ENCODE assay signal across 19 cellular contexts in the genomic region with DNA sequence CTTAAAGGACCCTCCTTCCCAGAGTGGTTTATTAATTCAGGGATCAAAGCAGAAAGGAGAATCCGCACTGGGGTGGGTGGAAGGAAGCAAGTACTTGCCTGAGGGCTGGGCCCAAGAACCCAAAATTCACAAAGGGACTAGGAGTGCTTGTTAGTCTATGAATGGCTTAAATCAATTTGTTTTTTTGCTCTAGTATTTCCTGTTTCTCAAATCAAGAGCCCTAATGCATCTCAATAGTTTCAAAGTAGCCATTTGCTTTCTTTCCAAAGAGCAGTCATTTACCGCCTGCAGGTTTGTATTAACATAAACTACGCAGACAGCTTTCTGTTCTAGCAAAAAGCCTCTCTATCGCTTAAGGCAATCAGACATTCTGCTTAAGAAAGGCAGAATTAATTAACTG.
DNase-seq lines count a peak whose midpoint lies in the region; ATAC-seq lines count a peak whose summit lies in the region.
"Had no signal": no experiment of that assay in that cellular context is flagged by ENCODE, and none has a peak within 500 bp of the region (broad histone marks: within the 10 kb centered on the region; RNA-seq: fewer than 3 reads in every experiment).

No MANE protein-coding gene starts in this region.

- ATAC-seq in HG02973 (IDR thresholded peaks at IDR 0.05; ENCODE audit: unreplicated experiment) (no peak), HG02763 (IDR thresholded peaks at IDR 0.05; ENCODE audit: unreplicated experiment) (no peak)
- ATAC-seq: activated T-cell treated with anti-CD3 and anti-CD28 coated beads, Interleukin-2, amount 50 U/mL, for 4 hours; left lobe of liver had no signal

- DNase-seq in NCI-H748 (lab: John Stamatoyannopoulos, UW; ENCODE audit: unreplicated experiment) (peak; percentile 4), NCI-H748 treated with DMSO at 0.1 percent for 48 hours (lab: John Stamatoyannopoulos, UW) (no peak), NCI-H69 (lab: John Stamatoyannopoulos, UW) (peak; percentile 83), left kidney (ENCODE audit: low read depth, low spot score) (peak; percentile 41)
- no peak for DNase-seq in activated effector memory CD4-positive, alpha-beta T cell treated with anti-CD3 and anti-CD28 coated beads, Interleukin-2, amount 50 U/mL, for 16 hours
- no peak for DNase-seq in activated naive CD4-positive, alpha-beta T cell treated with anti-CD3 and anti-CD28 coated beads, Interleukin-2, amount 50 U/mL, for 16 hours
- DNase-seq: activated CD4-positive, CD25-positive, alpha-beta regulatory T cell treated with anti-CD3 and anti-CD28 coated beads, Interleukin-2, amount 50 U/mL, for 72 hours; activated naive CD4-positive, alpha-beta T cell treated with Interleukin-2 at 50 U/mL for 16 hours; activated T-cell treated with anti-CD3 and anti-CD28 coated beads, Interleukin-2, amount 50 U/mL, for 4 hours; amniotic stem cell; Caco-2; NCI-H2171; NCI-H526 treated with DMSO at 0.1 percent for 48 hours; nephron progenitor cell; Right ventricle myocardium superior; upper lobe of left lung had no signal

Comparison
In these comparisons a context has a peak if more than half of its experiments do, and no peak if none do; other contexts are left out.
1. DNase-seq: peak in NCI-H748 (single experiment), NCI-H69 (single experiment) and left kidney (single experiment); none in NCI-H748 treated with DMSO at 0.1 percent for 48 hours (single experiment), activated effector memory CD4-positive, alpha-beta T cell treated with anti-CD3 and anti-CD28 coated beads, Interleukin-2, amount 50 U/mL, for 16 hours (single experiment) and activated naive CD4-positive, alpha-beta T cell treated with anti-CD3 and anti-CD28 coated beads, Interleukin-2, amount 50 U/mL, for 16 hours (single experiment).